In genomic region chr4:113433116-113433515, GRCh38 we compare ENCODE assay signal across 26 cellular contexts.
DNase-seq lines count a peak whose midpoint lies in the region; ATAC-seq and TF ChIP-seq lines count a peak whose summit lies in the region.
"Had no signal": no experiment of that assay in that cellular context is flagged by ENCODE, and none has a peak within 500 bp of the region (broad histone marks: within the 10 kb centered on the region; RNA-seq: fewer than 3 reads in every experiment).

No MANE protein-coding gene starts in this region.

- POLR2A ChIA-PET in HCT116 (lab: Charles Lee), result interaction anchor here (0.7 to 1.9 kb wide), 3 partner anchors 29 to 67 kb away, joined by 3 to 5 read pairs (median 4); no protein-coding TSS in a partner anchor

- intact Hi-C loops in Calu3 (cut with micrococcal nuclease; ENCODE audit: unreplicated experiment), result no loop called here
- intact Hi-C loops in HCT116 (cut with micrococcal nuclease), result no loop called here
- intact Hi-C loops in body of pancreas (cut with DNase I), result no loop called here

- H3K9me2 ChIP-seq in HCT116 (ENCODE audit: insufficient read depth), result no peaks in the 10 kb centered on the region

- ATAC-seq in HCT116 (peak; percentile 18; the same call in 1 of the 2 replicates), GM21360 (IDR thresholded peaks at IDR 0.05; ENCODE audit: unreplicated experiment) (no peak), GM21723 (IDR thresholded peaks at IDR 0.05; ENCODE audit: unreplicated experiment) (no peak), body of pancreas (no peak), HG03280 (IDR thresholded peaks at IDR 0.05; ENCODE audit: unreplicated experiment) (no peak)
- ATAC-seq: HepG2, SK-N-SH treated with all-trans-retinoic acid at 6 μM for 48 hours, T-cell had no signal

- peaks cover 13% of the 10 kb centered on the region for H3K36me3 Mint-ChIP-seq in Calu3 (ENCODE audit: insufficient read depth, unreplicated experiment)
- H3K36me3 Mint-ChIP-seq: T-cell had no signal

- H3K79me2 ChIP-seq in HCT116 (ENCODE audit: insufficient read depth, low read length) (no peaks in the 10 kb centered on the region), osteoblast (ENCODE audit: insufficient read depth, low read length) (no peaks in the 10 kb centered on the region)

- CTCF ChIA-PET in Calu3 (lab: Charles Lee), result no interaction called here
- CTCF ChIA-PET in HCT116 (lab: Charles Lee), result no interaction called here

- H3K4me2 ChIP-seq in HCT116 (ENCODE audit: low read length) (peak overlapping the region; percentile 37), osteoblast (ENCODE audit: insufficient read depth, low read length) (peak overlapping the region; percentile 72)

- no peak for TF ChIP-seq POLR2A in HCT116 (IDR thresholded peaks at IDR 0.05; ENCODE audit: borderline replicate concordance, extremely low read depth, insufficient read depth, insufficient read length)
- no peak for TF ChIP-seq POLR2A in body of pancreas (IDR thresholded peaks at IDR 0.05)

- H3K9me3 ChIP-seq in HCT116 (ENCODE audit: control insufficient read depth in 1 of 2, insufficient read depth in 1 of 2, low read depth in 1 of 2, low read length in 2 of 2) (no peaks in the 10 kb centered on the region), adipocyte (ENCODE audit: control insufficient read depth, low read length) (no peaks in the 10 kb centered on the region), osteoblast (ENCODE audit: low read depth, low read length) (no peaks in the 10 kb centered on the region), body of pancreas (no peaks in the 10 kb centered on the region)
- H3K9me3 ChIP-seq: HAP-1 had no signal

- H3K9ac ChIP-seq in HCT116 (ENCODE audit: low read length), result no peak overlapping the region
- H3K9ac ChIP-seq in adipocyte (ENCODE audit: low read length), result peak overlapping the region; percentile 62

- peak overlapping the region; percentile 22 for H3K4me3 Mint-ChIP-seq in Calu3 (ENCODE audit: low read depth, unreplicated experiment)
- H3K4me3 Mint-ChIP-seq: CD4-positive, alpha-beta memory T cell; T-cell had no signal

- H3K27me3 ChIP-seq in HCT116 (ENCODE audit: insufficient read depth, low read length) (no peaks in the 10 kb centered on the region), adipocyte (replicated peaks; ENCODE audit: control insufficient read depth, insufficient read depth, low read length) (no peaks in the 10 kb centered on the region), osteoblast (ENCODE audit: insufficient read depth, low read length) (no peaks in the 10 kb centered on the region), body of pancreas (no peaks in the 10 kb centered on the region)

- H3K4me1 ChIP-seq in HCT116 (ENCODE audit: control insufficient read depth in 1 of 2, insufficient read depth in 2 of 2, low read length in 2 of 2) (peaks cover 37 to 55% of the 10 kb centered on the region in 2 experiments), adipocyte (ENCODE audit: control insufficient read depth, insufficient read depth, low read length) (peaks cover 53% of the 10 kb centered on the region), osteoblast (ENCODE audit: insufficient read depth, low read length) (peaks cover 52% of the 10 kb centered on the region), body of pancreas (no peaks in the 10 kb centered on the region)
- H3K4me1 ChIP-seq: HAP-1 had no signal

- H3K27ac ChIP-seq in HCT116 (ENCODE audit: low read depth, low read length) (peak overlapping the region; percentile 23; the same call in 1 of the 2 replicates), osteoblast (ENCODE audit: low read depth, low read length) (peak overlapping the region; percentile 88), body of pancreas (no peak overlapping the region)

- peaks cover 48% of the 10 kb centered on the region for H3K4me1 Mint-ChIP-seq in Calu3 (ENCODE audit: low read depth, unreplicated experiment)

- no peak for TF ChIP-seq RAD21 in HCT116 (IDR thresholded peaks at IDR 0.05; ENCODE audit: low read depth)

- DNase-seq in Calu3 (no peak), HCT116 (ENCODE audit: low read depth, low spot score) (no peak), adipocyte (ENCODE audit: low read depth) (no peak), osteoblast (ENCODE audit: insufficient read length, low spot score, missing footprints) (no peak), body of pancreas (no peak)
- DNase-seq: C1 segment of cervical spinal cord; CD4-positive, alpha-beta memory T cell; COR-L47; DMS 273 treated with DMSO at 0.1 percent for 48 hours; DMS79; GOT3; Kasumi-1; MV-4-11; NCI-H1105; NCI-H1436 treated with DMSO at 0.1 percent for 48 hours; NCI-H187 treated with DMSO at 0.1 percent for 48 hours; NCI-H2171 treated with DMSO at 0.1 percent for 48 hours; NCI-H345; NCI-H510A treated with DMSO at 0.1 percent for 48 hours; T-cell had no signal

- H3K27ac Mint-ChIP-seq in Calu3 (ENCODE audit: unreplicated experiment), result peak overlapping the region; percentile 79
- H3K27ac Mint-ChIP-seq: CD4-positive, alpha-beta memory T cell had no signal

- 77 to 87% methylated on average over 1 of the region's 1 CpG for WGBS in body of pancreas, 2 donors

- RAD21 ChIA-PET in HCT116 (lab: Charles Lee; ENCODE audit: low non-redundant PET in 1 of 2, low total read pairs in 2 of 2, uncharacterized antibody in 2 of 2, unreplicated experiment in 2 of 2), result no interaction called here

- H2AFZ ChIP-seq in HCT116 (ENCODE audit: low read depth, low read length, poor library complexity, severe bottlenecking), result no peak overlapping the region
- no peak overlapping the region for H2AFZ ChIP-seq in osteoblast (ENCODE audit: low read length)

- H3K27me3 Mint-ChIP-seq in Calu3 (ENCODE audit: unreplicated experiment), result no peaks in the 10 kb centered on the region

- H4K20me1 ChIP-seq in HCT116 (ENCODE audit: insufficient read depth), result no peaks in the 10 kb centered on the region
- no peaks in the 10 kb centered on the region for H4K20me1 ChIP-seq in osteoblast (ENCODE audit: insufficient read depth, low read length)

- BruUV-seq in Calu3 (replicated peaks; lab: Mats Ljungman, UMichigan) (no TSS peak), HCT116 (replicated peaks; lab: Mats Ljungman, UMichigan) (no TSS peak)

- H3K36me3 ChIP-seq in HCT116 (ENCODE audit: control insufficient read depth in 1 of 2, insufficient read depth in 2 of 2, low read length in 2 of 2), result no peaks in the 10 kb centered on the region
- H3K36me3 ChIP-seq in adipocyte (ENCODE audit: control insufficient read depth, insufficient read depth, low read length, severe bottlenecking), result no peaks in the 10 kb centered on the region
- no peaks in the 10 kb centered on the region for H3K36me3 ChIP-seq in osteoblast (ENCODE audit: insufficient read depth, low read length)
- H3K36me3 ChIP-seq in body of pancreas (replicated peaks in 1 of 2; ENCODE audit: insufficient read depth in 1 of 2, low read depth in 2 of 2), result no peaks in the 10 kb centered on the region
- H3K36me3 ChIP-seq: HAP-1 had no signal

- no peak for TF ChIP-seq CTCF in Calu3 (IDR thresholded peaks at IDR 0.05; ENCODE audit: unreplicated experiment)
- no peak for TF ChIP-seq CTCF in HCT116 (IDR thresholded peaks at IDR 0.05 in 2 of 3, conservative IDR thresholded peaks at IDR 0.05 in 1 of 3; ENCODE audit: borderline replicate concordance in 1 of 3, insufficient read depth in 1 of 3, low read depth in 2 of 3, low read length in 2 of 3)
- TF ChIP-seq CTCF in osteoblast (IDR thresholded peaks at IDR 0.05; ENCODE audit: extremely low read depth, low read depth, low read length), result no peak
- TF ChIP-seq CTCF in body of pancreas (IDR thresholded peaks at IDR 0.05), result no peak

- peaks cover 5% of the 10 kb centered on the region for H3K9me3 Mint-ChIP-seq in Calu3 (ENCODE audit: low read depth, unreplicated experiment)
- H3K9me3 Mint-ChIP-seq: T-cell had no signal

- H3K4me3 ChIP-seq in HCT116 (replicated peaks in 1 of 2; ENCODE audit: low read depth in 1 of 2, low read length in 2 of 2) (no peak overlapping the region), adipocyte (ENCODE audit: low read length) (peak overlapping the region; percentile 58), osteoblast (ENCODE audit: insufficient read depth, low read length) (peak overlapping the region; percentile 17), body of pancreas (no peak overlapping the region)
- H3K4me3 ChIP-seq: HAP-1 had no signal

TF ChIP-seq in HCT116, 20 proteins besides CTCF, POLR2A, EP300 and RAD21:
- TF ChIP-seq JUND (IDR thresholded peaks at IDR 0.05) (no peak), SP1 (IDR thresholded peaks at IDR 0.05; ENCODE audit: low read depth) (peak; percentile 27; the same call in 1 of the 2 replicates), POLR2AphosphoS5 (IDR thresholded peaks at IDR 0.05; ENCODE audit: low read depth, low read length) (no peak), FOSL1 (IDR thresholded peaks at IDR 0.05; ENCODE audit: low read depth) (0 out of 2 replicates have a peak, but pooled peaks have one; percentile 16)

Comparison
In these comparisons a context has a peak if more than half of its experiments do, and no peak if none do; other contexts are left out.
1. H3K27ac ChIP-seq: peak in HCT116 (single experiment) and osteoblast (single experiment); none in body of pancreas (0 of 4).
2. H3K4me3 ChIP-seq: peak in adipocyte (single experiment) and osteoblast (single experiment); none in HCT116 (0 of 2) and body of pancreas (0 of 2).